Comparison of ENCODE assay signal across 8 cellular contexts in the genomic region with DNA sequence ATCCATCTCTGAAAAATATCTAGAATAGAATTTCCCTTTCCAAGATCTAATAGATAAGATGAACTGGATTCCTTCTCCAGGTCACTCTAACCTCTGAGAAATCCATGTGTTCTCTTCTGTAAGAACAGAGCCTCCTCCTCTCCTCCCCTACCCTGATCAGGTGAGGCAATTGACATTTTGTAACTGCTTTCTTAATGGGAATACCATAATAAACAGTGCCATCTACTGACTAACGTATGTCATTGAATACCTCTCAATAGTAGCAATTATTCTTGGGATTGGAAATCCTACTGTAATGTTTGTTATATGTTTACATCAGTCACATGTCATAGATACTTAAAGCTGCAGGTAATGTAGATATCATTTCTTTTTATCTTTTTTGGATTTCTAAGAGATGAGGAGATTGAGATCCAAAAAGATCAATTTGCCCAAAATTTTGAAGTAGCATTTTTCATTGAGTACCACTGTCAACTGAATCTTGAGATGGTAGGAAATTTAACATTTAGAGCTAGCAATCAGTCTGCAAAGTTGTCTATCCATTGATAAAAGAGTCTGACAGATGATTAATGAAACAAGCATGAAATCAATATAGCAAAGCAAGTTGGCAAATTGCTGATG.
DNase-seq lines count a peak whose midpoint lies in the region; ATAC-seq and TF ChIP-seq lines count a peak whose summit lies in the region.

No MANE protein-coding gene starts in this region.

- peak; percentile 36 to 76 for TF ChIP-seq CTCF in right atrium auricular region (IDR thresholded peaks at IDR 0.05)

- no peak overlapping the region for H3K4me3 ChIP-seq in adipocyte (ENCODE audit: low read length)
- H3K4me3 ChIP-seq in right atrium auricular region, result no peak overlapping the region

- peak; percentile 79 for ATAC-seq in HG03135 (IDR thresholded peaks at IDR 0.05; ENCODE audit: unreplicated experiment)

- DNase-seq in COLO829 (ENCODE audit: low spot score) (peak; percentile 35), GM19240 (ENCODE audit: insufficient read length, low spot score) (peak; percentile 1), NCI-H2171 (lab: John Stamatoyannopoulos, UW) (peak; percentile 40), adipocyte (ENCODE audit: low read depth) (peak; percentile 92), right atrium auricular region (ENCODE audit: low spot score) (no peak), smooth muscle cell of the brain vasculature (ENCODE audit: low read depth, low spot score) (peak; percentile 54)
- no peak for DNase-seq in activated CD4-positive, CD25-positive, alpha-beta regulatory T cell treated with anti-CD3 and anti-CD28 coated beads, Interleukin-2, amount 50 U/mL, for 72 hours

- H3K27me3 ChIP-seq in adipocyte (replicated peaks; ENCODE audit: control insufficient read depth, insufficient read depth, low read length) (no peaks in the 10 kb centered on the region), right atrium auricular region (no peaks in the 10 kb centered on the region)

- H3K27ac ChIP-seq in right atrium auricular region, result peak overlapping the region in 1 of 2 donors; percentile 65

- H3K9ac ChIP-seq in adipocyte (ENCODE audit: low read length), result peak overlapping the region; percentile 15

- no peaks in the 10 kb centered on the region for H3K9me3 ChIP-seq in adipocyte (ENCODE audit: control insufficient read depth, low read length)
- no peaks in the 10 kb centered on the region for H3K9me3 ChIP-seq in right atrium auricular region

- H3K36me3 ChIP-seq in adipocyte (ENCODE audit: control insufficient read depth, insufficient read depth, low read length, severe bottlenecking) (no peaks in the 10 kb centered on the region), right atrium auricular region (no peaks in the 10 kb centered on the region)

- H3K4me1 ChIP-seq in adipocyte (ENCODE audit: control insufficient read depth, insufficient read depth, low read length) (peaks cover 14% of the 10 kb centered on the region), right atrium auricular region (peaks cover 0 to 7% of the 10 kb centered on the region in 2 donors)

Comparison
In these comparisons a context has a peak if more than half of its experiments do, and no peak if none do; other contexts are left out.
1. DNase-seq: peak in COLO829 (single experiment), GM19240 (single experiment), NCI-H2171 (single experiment), adipocyte (single experiment) and smooth muscle cell of the brain vasculature (single experiment); none in right atrium auricular region (single experiment) and activated CD4-positive, CD25-positive, alpha-beta regulatory T cell treated with anti-CD3 and anti-CD28 coated beads, Interleukin-2, amount 50 U/mL, for 72 hours (single experiment).